Comparison of ENCODE assay signal across 22 cellular contexts in the genomic region with DNA sequence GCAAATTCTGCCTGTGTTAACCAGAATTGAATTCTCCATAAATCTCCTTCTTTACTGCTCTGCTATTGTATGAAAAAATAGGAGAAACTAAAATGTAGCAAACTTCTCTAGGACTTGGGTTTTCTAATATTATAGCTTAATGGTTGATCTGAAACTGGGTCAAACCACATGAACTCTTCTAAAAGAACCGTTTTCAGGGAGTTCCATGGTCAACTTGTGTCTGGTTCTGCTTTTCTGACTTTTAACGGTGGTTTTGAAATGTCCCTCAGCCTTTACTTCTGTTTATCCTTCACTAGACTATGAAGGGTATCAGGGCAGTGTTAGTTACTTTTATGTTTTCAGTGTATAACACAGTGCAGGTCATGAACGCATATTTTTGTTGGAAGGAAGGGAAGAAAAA.
A peak's percentile ranks its signal among the peaks of the same experiment; 100 is the strongest.
DNase-seq lines count a peak whose midpoint lies in the region; ATAC-seq and TF ChIP-seq lines count a peak whose summit lies in the region.
"Had no signal": no experiment of that assay in that cellular context is flagged by ENCODE, and none has a peak within 500 bp of the region (broad histone marks: within the 10 kb centered on the region; RNA-seq: fewer than 3 reads in every experiment).

No MANE protein-coding gene starts in this region.

- no peaks in the 10 kb centered on the region for H3K36me3 Mint-ChIP-seq in activated T-cell treated with anti-CD3 and anti-CD28 coated beads, Interleukin-2, amount 50 U/mL, for 72 hours (ENCODE audit: insufficient read depth in 2 of 2)

- ATAC-seq in GM19035 (IDR thresholded peaks at IDR 0.05; ENCODE audit: unreplicated experiment) (peak; percentile 77), HG02610 (IDR thresholded peaks at IDR 0.05; ENCODE audit: unreplicated experiment) (peak; percentile 78), HG03378 (IDR thresholded peaks at IDR 0.05; ENCODE audit: unreplicated experiment) (peak; percentile 49), Right ventricle myocardium inferior (no peak)
- no peak for ATAC-seq in activated T-cell treated with anti-CD3 and anti-CD28 coated beads, Interleukin-2, amount 50 U/mL, for 72 hours (replicated peaks in 1 of 2)
- ATAC-seq: A549; activated CD4-positive, alpha-beta T cell treated with anti-CD3 and anti-CD28 coated beads for 36 hours; left ventricle myocardium superior had no signal

- peaks cover 2 to 3% of the 10 kb centered on the region in 2 donors for H3K9me3 Mint-ChIP-seq in activated T-cell treated with anti-CD3 and anti-CD28 coated beads, Interleukin-2, amount 50 U/mL, for 72 hours
- H3K9me3 Mint-ChIP-seq: dendritic cell treated with granulocyte-macrophage colony-stimulating factor and Interleukin-4, amounts not matched to agents 40 ng/mL and 50 ng/mL, for 4 days had no signal

- TF ChIP-seq CTCF in GM12865 (IDR thresholded peaks at IDR 0.05; ENCODE audit: insufficient read depth, low read depth, low read length, missing control alignments): no peak

- intact Hi-C loops in Right ventricle myocardium inferior (cut with DNase I): no loop called here

- no peak overlapping the region for H3K27ac Mint-ChIP-seq in activated T-cell treated with anti-CD3 and anti-CD28 coated beads, Interleukin-2, amount 50 U/mL, for 72 hours
- H3K27ac Mint-ChIP-seq: activated CD4-positive, alpha-beta T cell treated with anti-CD3 and anti-CD28 coated beads for 36 hours; dendritic cell treated with granulocyte-macrophage colony-stimulating factor and Interleukin-4, amounts not matched to agents 40 ng/mL and 50 ng/mL, for 4 days had no signal

- H3K27me3 Mint-ChIP-seq in activated T-cell treated with anti-CD3 and anti-CD28 coated beads, Interleukin-2, amount 50 U/mL, for 72 hours (ENCODE audit: low read depth): no peaks in the 10 kb centered on the region
- H3K27me3 Mint-ChIP-seq: activated CD4-positive, alpha-beta T cell treated with anti-CD3 and anti-CD28 coated beads for 36 hours; dendritic cell treated with granulocyte-macrophage colony-stimulating factor and Interleukin-4, amounts not matched to agents 40 ng/mL and 50 ng/mL, for 4 days had no signal

- DNase-seq in GM12865 (ENCODE audit: low read depth) (peak; percentile 77), Right ventricle myocardium inferior (ENCODE audit: missing footprints) (no peak), T1000 (lab: John Stamatoyannopoulos, UW) (no peak), amniotic stem cell (lab: John Stamatoyannopoulos, UW) (no peak)
- DNase-seq in activated T-cell treated with anti-CD3 and anti-CD28 coated beads, Interleukin-2, amount 50 U/mL, for 72 hours: no peak
- DNase-seq: activated CD4-positive, alpha-beta T cell treated with anti-CD3 and anti-CD28 coated beads for 36 hours; activated naive CD4-positive, alpha-beta T cell treated with anti-CD3 and anti-CD28 coated beads, Interleukin-2, amount 50 U/mL, for 16 hours; C1 segment of cervical spinal cord; DMS153; left ventricle myocardium superior; NCI-H1694 treated with DMSO at 0.1 percent for 48 hours; NCI-H345; occipital lobe; SJCRH30; stimulated activated CD4-positive, alpha-beta T cell treated with anti-CD3 and anti-CD28 coated beads, Interleukin-2, amount 100 ng/mL, for 24 hours; T-helper 9 cell had no signal

- no peak overlapping the region; the same call in 1 of the 2 replicates for H3K4me3 ChIP-seq in GM12865 (ENCODE audit: low read depth, low read length)
- H3K4me3 ChIP-seq: A549, SJCRH30, vagina had no signal

- H3K4me1 Mint-ChIP-seq in activated T-cell treated with anti-CD3 and anti-CD28 coated beads, Interleukin-2, amount 50 U/mL, for 72 hours (ENCODE audit: low read depth): no peaks in the 10 kb centered on the region
- H3K4me1 Mint-ChIP-seq: activated CD4-positive, alpha-beta T cell treated with anti-CD3 and anti-CD28 coated beads for 36 hours had no signal

- no peak overlapping the region for H3K4me3 Mint-ChIP-seq in activated T-cell treated with anti-CD3 and anti-CD28 coated beads, Interleukin-2, amount 50 U/mL, for 72 hours
- H3K4me3 Mint-ChIP-seq: activated CD4-positive, alpha-beta T cell treated with anti-CD3 and anti-CD28 coated beads for 36 hours; dendritic cell treated with granulocyte-macrophage colony-stimulating factor and Interleukin-4, amounts not matched to agents 40 ng/mL and 50 ng/mL, for 4 days had no signal

Comparison
In these comparisons a context has a peak if more than half of its experiments do, and no peak if none do; other contexts are left out.
1. ATAC-seq: peak in GM19035 (single experiment), HG02610 (single experiment) and HG03378 (single experiment); none in Right ventricle myocardium inferior (single experiment) and activated T-cell treated with anti-CD3 and anti-CD28 coated beads, Interleukin-2, amount 50 U/mL, for 72 hours (0 of 2).